In the genomic region with DNA sequence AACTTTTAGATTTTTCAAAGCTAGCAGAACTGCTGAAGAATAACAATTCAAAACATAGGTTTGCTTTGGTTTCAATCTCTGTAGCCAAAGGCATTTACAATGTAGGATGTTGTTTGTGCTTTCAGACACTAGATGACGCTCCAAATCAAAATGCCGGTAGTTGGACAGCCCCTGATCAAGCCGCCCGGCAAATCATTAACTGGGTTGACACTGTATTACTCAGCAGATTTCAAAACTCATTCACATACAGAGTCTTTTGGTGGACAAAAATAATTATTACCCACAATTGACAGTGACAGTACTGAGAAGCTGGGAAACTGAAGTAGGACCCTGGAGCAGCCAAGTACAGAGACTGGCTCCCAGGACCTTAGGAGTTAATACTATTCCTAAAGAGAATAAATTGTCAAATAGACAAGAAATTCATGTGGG, we compare ENCODE assay signal across 8 cellular contexts. TPM values are rescaled to one million over a fixed set of nuclear protein-coding genes. Genes with fewer than 3 reads are reported as not detected.
DNase-seq lines count a peak whose midpoint lies in the region; ATAC-seq and TF ChIP-seq lines count a peak whose summit lies in the region.

No MANE protein-coding gene starts in this region.

- DNase-seq in DMS53 treated with DMSO at 0.1 percent for 48 hours (lab: John Stamatoyannopoulos, UW; ENCODE audit: unreplicated experiment): peak; percentile 93
- peak; percentile 74 for DNase-seq in NCI-H82 treated with DMSO at 0.1 percent for 48 hours (lab: John Stamatoyannopoulos, UW; ENCODE audit: unreplicated experiment)
- DNase-seq in activated T-cell treated with anti-CD3 and anti-CD28 coated beads, Interleukin-2, amount 50 U/mL, for 72 hours: peak; percentile 57 to 63
- peak; percentile 88 for DNase-seq in fibroblast of villous mesenchyme (ENCODE audit: low read depth)
- no peak for DNase-seq in omental fat pad (ENCODE audit: low spot score)
- no peak for DNase-seq in mesenteric fat pad (ENCODE audit: low spot score)

- H3K4me3 Mint-ChIP-seq in activated T-cell treated with anti-CD3 and anti-CD28 coated beads, Interleukin-2, amount 50 U/mL, for 72 hours: no peak overlapping the region

- H3K4me1 Mint-ChIP-seq in activated T-cell treated with anti-CD3 and anti-CD28 coated beads, Interleukin-2, amount 50 U/mL, for 72 hours (ENCODE audit: low read depth): peaks cover 15% of the 10 kb centered on the region

- H3K36me3 Mint-ChIP-seq in activated T-cell treated with anti-CD3 and anti-CD28 coated beads, Interleukin-2, amount 50 U/mL, for 72 hours (ENCODE audit: insufficient read depth in 2 of 2): no peaks in the 10 kb centered on the region

- no peaks in the 10 kb centered on the region for H3K9me3 Mint-ChIP-seq in activated T-cell treated with anti-CD3 and anti-CD28 coated beads, Interleukin-2, amount 50 U/mL, for 72 hours

- peaks cover 8% of the 10 kb centered on the region for H3K27me3 Mint-ChIP-seq in activated T-cell treated with anti-CD3 and anti-CD28 coated beads, Interleukin-2, amount 50 U/mL, for 72 hours (ENCODE audit: low read depth)

- H3K4me3 ChIP-seq in fibroblast of villous mesenchyme (ENCODE audit: low read depth, low read length): no peak overlapping the region

- no peak overlapping the region for H3K27ac Mint-ChIP-seq in activated T-cell treated with anti-CD3 and anti-CD28 coated beads, Interleukin-2, amount 50 U/mL, for 72 hours

- ATAC-seq in GM21360 (IDR thresholded peaks at IDR 0.05; ENCODE audit: unreplicated experiment) (peak; percentile 79), HG03520 (IDR thresholded peaks at IDR 0.05; ENCODE audit: unreplicated experiment) (peak; percentile 83), omental fat pad (ENCODE audit: low FRiP score) (peak; percentile 93)
- ATAC-seq in activated T-cell treated with anti-CD3 and anti-CD28 coated beads, Interleukin-2, amount 50 U/mL, for 72 hours (replicated peaks in 1 of 2): peak; percentile 90 to 95

- TF ChIP-seq CTCF in fibroblast of villous mesenchyme (IDR thresholded peaks at IDR 0.05; ENCODE audit: insufficient read depth, low read depth, low read length) (peak; percentile 85), omental fat pad (IDR thresholded peaks at IDR 0.05) (peak in 2 of 3 donors; percentile 58 to 84)

RNA-seq across cellular contexts. Expression of gene HFE, which starts 21.3 kb away (rescaled TPM):
- total RNA-seq in activated T-cell treated with anti-CD3 and anti-CD28 coated beads, Interleukin-2, amount 50 U/mL, for 72 hours: 1 to 10 TPM; 1.3 to 1.9 TPM
- total RNA-seq in fibroblast of villous mesenchyme: 7.4 and 15.5 TPM in 2 replicates
- total RNA-seq in omental fat pad: 10 to 100 TPM in 1 of 4 donors, 1 to 10 TPM in 3; 5.3 to 10.7 (median 8.8) TPM
- total RNA-seq in mesenteric fat pad: 13.5 TPM

Comparison
In these comparisons a context has a peak if more than half of its experiments do, and no peak if none do; other contexts are left out.
1. DNase-seq: peak in DMS53 treated with DMSO at 0.1 percent for 48 hours (single experiment), NCI-H82 treated with DMSO at 0.1 percent for 48 hours (single experiment), activated T-cell treated with anti-CD3 and anti-CD28 coated beads, Interleukin-2, amount 50 U/mL, for 72 hours (2 of 2) and fibroblast of villous mesenchyme (single experiment); none in omental fat pad (single experiment) and mesenteric fat pad (single experiment).
2. Peak in every context shown above with its lines, with median percentiles within 50 percentile points of each other: ATAC-seq.